ENCODE assay signal across 12 cellular contexts in genomic region chr17:69502488-69502887, GRCh38.
DNase-seq lines count a peak whose midpoint lies in the region; ATAC-seq and TF ChIP-seq lines count a peak whose summit lies in the region.
"Had no signal": no experiment of that assay in that cellular context is flagged by ENCODE, and none has a peak within 500 bp of the region (broad histone marks: within the 10 kb centered on the region; RNA-seq: fewer than 3 reads in every experiment).

No MANE protein-coding gene starts in this region.

- no peak overlapping the region for H3K4me3 ChIP-seq in body of pancreas
- H3K4me3 ChIP-seq in mesenchymal stem cell (ENCODE audit: insufficient read depth in 1 of 2, low read depth in 1 of 2, low read length in 2 of 2), result no peak overlapping the region
- H3K4me3 ChIP-seq in stomach smooth muscle (ENCODE audit: low read length in 2 of 2), result peak overlapping the region; percentile 29 to 67

- peaks cover 52% of the 10 kb centered on the region for H3K4me1 ChIP-seq in body of pancreas
- peaks cover 11% of the 10 kb centered on the region for H3K4me1 ChIP-seq in mesenchymal stem cell (ENCODE audit: control insufficient read depth, insufficient read depth, low read depth, low read length)
- peaks cover 21% of the 10 kb centered on the region for H3K4me1 ChIP-seq in stomach smooth muscle (ENCODE audit: control insufficient read depth, insufficient read depth, low read length)
- H3K4me1 ChIP-seq: parathyroid adenoma had no signal

- no peak overlapping the region for H2BK5ac ChIP-seq in mesenchymal stem cell (ENCODE audit: low read depth, low read length, poor library complexity, severe bottlenecking)

- intact Hi-C loops in body of pancreas (cut with DNase I), result no loop called here

- H3K4ac ChIP-seq in mesenchymal stem cell (ENCODE audit: low read depth in 1 of 2, low read length in 2 of 2), result no peak overlapping the region

- H3K9ac ChIP-seq in mesenchymal stem cell (ENCODE audit: low read length) (peak overlapping the region; percentile 69), stomach smooth muscle (ENCODE audit: low read length in 2 of 2) (peak overlapping the region in 1 of 2 donors; percentile 17)
- H3K9ac ChIP-seq: parathyroid adenoma had no signal

- H3K23ac ChIP-seq in mesenchymal stem cell (ENCODE audit: low read length in 2 of 2), result no peak overlapping the region

- H3K27ac ChIP-seq in body of pancreas, result peak overlapping the region; percentile 26 to 84 (median 77)
- H3K27ac ChIP-seq in mesenchymal stem cell (ENCODE audit: low read length, poor library complexity, severe bottlenecking), result peak overlapping the region; percentile 90
- H3K27ac ChIP-seq in stomach smooth muscle (ENCODE audit: low read length), result peak overlapping the region; percentile 31
- H3K27ac ChIP-seq: parathyroid adenoma had no signal

- peaks cover 18% of the 10 kb centered on the region for H3K79me1 ChIP-seq in mesenchymal stem cell (replicated peaks; ENCODE audit: low read length, poor library complexity, severe bottlenecking)

- H3K27me3 ChIP-seq in body of pancreas, result no peaks in the 10 kb centered on the region
- H3K27me3 ChIP-seq in mesenchymal stem cell (ENCODE audit: control insufficient read depth in 1 of 2, insufficient read depth in 1 of 2, low read length in 2 of 2), result no peaks in the 10 kb centered on the region
- H3K27me3 ChIP-seq in stomach smooth muscle (ENCODE audit: control insufficient read depth in 1 of 2, insufficient read depth in 2 of 2, low read length in 2 of 2), result no peaks in the 10 kb centered on the region

- H3K18ac ChIP-seq in mesenchymal stem cell (ENCODE audit: low read depth in 1 of 2, low read length in 2 of 2), result no peak overlapping the region

- H4K8ac ChIP-seq in mesenchymal stem cell (ENCODE audit: low read length), result no peak overlapping the region

- H2BK15ac ChIP-seq in mesenchymal stem cell (ENCODE audit: low read depth, poor library complexity, severe bottlenecking), result no peak overlapping the region

- TF ChIP-seq CTCF in body of pancreas (IDR thresholded peaks at IDR 0.05) (no peak), GM10266 (IDR thresholded peaks at IDR 0.05; ENCODE audit: control insufficient read depth, insufficient read depth, low read depth, missing control alignments) (no peak)

- no peak for DNase-seq in body of pancreas
- DNase-seq in mesenchymal stem cell, result no peak
- DNase-seq in activated CD4-positive, CD25-positive, alpha-beta regulatory T cell treated with anti-CD3 and anti-CD28 coated beads, Interleukin-2, amount 50 U/mL, for 72 hours, result no peak
- no peak for DNase-seq in GM10266 (ENCODE audit: extremely low spot score)
- no peak for DNase-seq in COLO829 (ENCODE audit: low spot score)
- DNase-seq: activated naive CD4-positive, alpha-beta T cell treated with anti-CD3 and anti-CD28 coated beads for 36 hours; T1000 had no signal

- H2AK5ac ChIP-seq in mesenchymal stem cell (ENCODE audit: low read length, severe bottlenecking), result no peak overlapping the region

- ATAC-seq in HG02642 (IDR thresholded peaks at IDR 0.05; ENCODE audit: poor library complexity, unreplicated experiment) (peak; percentile 7), body of pancreas (no peak), HG02678 (IDR thresholded peaks at IDR 0.05; ENCODE audit: unreplicated experiment) (no peak)
- ATAC-seq: stimulated activated effector memory CD8-positive, alpha-beta T cell treated with anti-CD3 and anti-CD28 coated beads, Interleukin-12 subunit alpha, Interleukin-12 subunit beta, amount 100 ng/mL, for 72 hours had no signal

- H2AFZ ChIP-seq in mesenchymal stem cell (ENCODE audit: low read depth, low read length), result no peak overlapping the region

- no peak overlapping the region for H3K14ac ChIP-seq in mesenchymal stem cell (ENCODE audit: low read length in 2 of 2)

- H2BK12ac ChIP-seq in mesenchymal stem cell (ENCODE audit: low read length in 2 of 2), result no peak overlapping the region

- no peak for TF ChIP-seq POLR2A in body of pancreas (IDR thresholded peaks at IDR 0.05)

- H3K9me3 ChIP-seq in body of pancreas, result no peaks in the 10 kb centered on the region
- H3K9me3 ChIP-seq in mesenchymal stem cell (ENCODE audit: control insufficient read depth, low read length), result no peaks in the 10 kb centered on the region
- H3K9me3 ChIP-seq in stomach smooth muscle (ENCODE audit: control insufficient read depth in 2 of 2, low read length in 2 of 2), result no peaks in the 10 kb centered on the region

- no peak overlapping the region for H4K91ac ChIP-seq in mesenchymal stem cell (ENCODE audit: low read length)

- H3K4me2 ChIP-seq in mesenchymal stem cell (ENCODE audit: low read length, poor library complexity, severe bottlenecking), result peak overlapping the region; percentile 65

- H3K36me3 ChIP-seq in body of pancreas (replicated peaks in 1 of 2; ENCODE audit: insufficient read depth in 1 of 2, low read depth in 2 of 2), result no peaks in the 10 kb centered on the region
- no peaks in the 10 kb centered on the region for H3K36me3 ChIP-seq in mesenchymal stem cell (ENCODE audit: control insufficient read depth in 1 of 2, insufficient read depth in 2 of 2, low read depth in 1 of 2, low read length in 2 of 2)
- H3K36me3 ChIP-seq in stomach smooth muscle (ENCODE audit: control insufficient read depth in 2 of 2, insufficient read depth in 2 of 2, low read length in 2 of 2), result no peaks in the 10 kb centered on the region

- no peak overlapping the region for H2BK120ac ChIP-seq in mesenchymal stem cell (ENCODE audit: low read depth, low read length)

Comparison
In these comparisons a context has a peak if more than half of its experiments do, and no peak if none do; other contexts are left out.
1. H3K27ac ChIP-seq: peak in every context shown above with its lines; median percentile 90 in mesenchymal stem cell; 77 in body of pancreas; 31 in stomach smooth muscle.
2. H3K4me3 ChIP-seq: peak in stomach smooth muscle (2 of 2); none in body of pancreas (0 of 2) and mesenchymal stem cell (0 of 2).